Comparison of ENCODE assay signal across 9 cellular contexts in genomic region chr1:74767490-74767889, GRCh38. TPM values are rescaled to one million over a fixed set of nuclear protein-coding genes. Genes with fewer than 3 reads are reported as not detected.
DNase-seq lines count a peak whose midpoint lies in the region; ATAC-seq and TF ChIP-seq lines count a peak whose summit lies in the region.
"Had no signal": no experiment of that assay in that cellular context is flagged by ENCODE, and none has a peak within 500 bp of the region (broad histone marks: within the 10 kb centered on the region; RNA-seq: fewer than 3 reads in every experiment).

No MANE protein-coding gene starts in this region.

- BruUV-seq in mammary epithelial cell (replicated peaks; lab: Mats Ljungman, UMichigan) = no TSS peak

- H3K79me2 ChIP-seq in mammary epithelial cell (ENCODE audit: insufficient read depth, low read length) (no peaks in the 10 kb centered on the region), smooth muscle cell (ENCODE audit: low read depth) (no peaks in the 10 kb centered on the region)

- no peak for ATAC-seq in activated CD4-positive, CD25-positive, alpha-beta regulatory T cell treated with anti-CD3 and anti-CD28 coated beads, Interleukin-2, amount 50 U/mL, for 24 hours

- no peaks in the 10 kb centered on the region for H3K27me3 ChIP-seq in mammary epithelial cell (ENCODE audit: insufficient read depth, low read length)
- no peaks in the 10 kb centered on the region for H3K27me3 ChIP-seq in smooth muscle cell (ENCODE audit: low read depth)

- no peaks in the 10 kb centered on the region for H3F3A ChIP-seq in smooth muscle cell (ENCODE audit: low read depth)

- no peaks in the 10 kb centered on the region for H3K9me3 ChIP-seq in mammary epithelial cell (replicated peaks; ENCODE audit: insufficient read depth, low read length)
- no peaks in the 10 kb centered on the region for H3K9me3 ChIP-seq in smooth muscle cell (replicated peaks; ENCODE audit: low read depth)

- intact Hi-C loops in activated CD4-positive, alpha-beta T cell treated with anti-CD3 and anti-CD28 coated beads, Interleukin-2, amount 10 ng/mL, durations not matched to agents 24 days and 14 days (cut with micrococcal nuclease) = no loop called here
- intact Hi-C loops in mammary epithelial cell (cut with micrococcal nuclease) = no loop called here

- H3K27ac ChIP-seq in mammary epithelial cell (ENCODE audit: insufficient read depth, low read depth, low read length) = no peak overlapping the region
- H3K27ac ChIP-seq in smooth muscle cell (ENCODE audit: low read depth) = no peak overlapping the region

- no peak overlapping the region for H3K9ac ChIP-seq in mammary epithelial cell (ENCODE audit: insufficient read depth, low read length)
- no peak overlapping the region for H3K9ac ChIP-seq in smooth muscle cell (ENCODE audit: low read depth)

- no peak overlapping the region for H3K4me3 ChIP-seq in mammary epithelial cell (replicated peaks in 1 of 3; ENCODE audit: insufficient read depth in 1 of 3, low read depth in 2 of 3, low read length in 3 of 3)
- no peak overlapping the region for H3K4me3 ChIP-seq in smooth muscle cell

- 88% methylated on average over 3 of the region's 3 CpGs for WGBS in mammary epithelial cell (ENCODE audit: low coverage, missing lambda C conversion rate)
- 52% methylated on average over 3 of the region's 3 CpGs for WGBS in smooth muscle cell (ENCODE audit: low lambda C conversion rate)

- H3K27me3 Mint-ChIP-seq in activated CD4-positive, alpha-beta T cell treated with anti-CD3 and anti-CD28 coated beads, Interleukin-2, amount 10 ng/mL, durations not matched to agents 24 days and 14 days = peaks cover 3% of the 10 kb centered on the region

- no peaks in the 10 kb centered on the region for H3K9me3 Mint-ChIP-seq in activated CD4-positive, alpha-beta T cell treated with anti-CD3 and anti-CD28 coated beads, Interleukin-2, amount 10 ng/mL, durations not matched to agents 24 days and 14 days

- H3K4me2 ChIP-seq in mammary epithelial cell (ENCODE audit: insufficient read depth, low read depth, low read length) (no peak overlapping the region), smooth muscle cell (no peak overlapping the region)

- CTCF ChIA-PET in mammary epithelial cell (lab: Charles Lee; ENCODE audit: low non-redundant PET) = interaction anchor here (0.7 kb wide), 2 partner anchors 8 to 47 kb away, joined by 3 to 7 read pairs; no protein-coding TSS in a partner anchor

- peaks cover 16% of the 10 kb centered on the region for H3K36me3 Mint-ChIP-seq in activated CD4-positive, alpha-beta T cell treated with anti-CD3 and anti-CD28 coated beads, Interleukin-2, amount 10 ng/mL, durations not matched to agents 24 days and 14 days (ENCODE audit: low read depth)

- TF ChIP-seq CTCF in mammary epithelial cell (conservative IDR thresholded peaks at IDR 0.05 in 1 of 2, IDR thresholded peaks at IDR 0.05 in 1 of 2; ENCODE audit: extremely low read depth in 1 of 2, insufficient read depth in 1 of 2, low read depth in 1 of 2, low read length in 2 of 2) = peak; percentile 24 to 40
- peak; percentile 15 for TF ChIP-seq CTCF in smooth muscle cell (IDR thresholded peaks at IDR 0.05; ENCODE audit: borderline replicate concordance, insufficient read depth, poor library complexity, severe bottlenecking)

- H3K4me1 Mint-ChIP-seq in activated CD4-positive, alpha-beta T cell treated with anti-CD3 and anti-CD28 coated beads, Interleukin-2, amount 10 ng/mL, durations not matched to agents 24 days and 14 days = peaks cover 4% of the 10 kb centered on the region

- H4K20me1 ChIP-seq in mammary epithelial cell (ENCODE audit: insufficient read depth, low read length) (no peaks in the 10 kb centered on the region), smooth muscle cell (ENCODE audit: low read depth) (no peaks in the 10 kb centered on the region)

- H3K36me3 ChIP-seq in mammary epithelial cell (ENCODE audit: insufficient read depth, low read length) = peaks cover 4% of the 10 kb centered on the region
- H3K36me3 ChIP-seq in smooth muscle cell (ENCODE audit: low read depth) = no peaks in the 10 kb centered on the region

- peak overlapping the region; percentile 58 for H3K27ac Mint-ChIP-seq in activated CD4-positive, alpha-beta T cell treated with anti-CD3 and anti-CD28 coated beads, Interleukin-2, amount 10 ng/mL, durations not matched to agents 24 days and 14 days

- H3K4me1 ChIP-seq in mammary epithelial cell (ENCODE audit: insufficient read depth, low read length) = no peaks in the 10 kb centered on the region
- H3K4me1 ChIP-seq in smooth muscle cell (ENCODE audit: low read depth) = no peaks in the 10 kb centered on the region

- H2AFZ ChIP-seq in mammary epithelial cell (ENCODE audit: low read depth, low read length) = no peak overlapping the region
- no peak overlapping the region for H2AFZ ChIP-seq in smooth muscle cell (ENCODE audit: low read depth)

- DNase-seq in activated CD4-positive, alpha-beta T cell treated with anti-CD3 and anti-CD28 coated beads, Interleukin-2, amount 10 ng/mL, durations not matched to agents 24 days and 14 days = no peak
- DNase-seq in activated CD4-positive, alpha-beta T cell treated with anti-CD3 and anti-CD28 coated beads, Interleukin-2, amount 50 U/mL, for 1 hour = no peak
- peak; percentile 9 for DNase-seq in HT1080 (ENCODE audit: low read depth)
- peak; percentile 1 for DNase-seq in mammary epithelial cell
- DNase-seq in smooth muscle cell (lab: John Stamatoyannopoulos, UW; ENCODE audit: unreplicated experiment) = no peak
- DNase-seq in GM19238 (ENCODE audit: insufficient read length, low spot score) = no peak
- no peak for DNase-seq in islet precursor cell
- DNase-seq: COR-L47 had no signal

- dilution Hi-C loops in mammary epithelial cell (cut with HindIII; ENCODE audit: low sequenced_read_pairs) = no loop called here

- in situ Hi-C loops in mammary epithelial cell (cut with MboI; ENCODE audit: low sequenced_read_pairs in 2 of 2) = no loop called here

- no peak overlapping the region for H3K4me3 Mint-ChIP-seq in activated CD4-positive, alpha-beta T cell treated with anti-CD3 and anti-CD28 coated beads, Interleukin-2, amount 10 ng/mL, durations not matched to agents 24 days and 14 days

RNA-seq across cellular contexts. Expression of gene TYW3, which starts 34.5 kb away (rescaled TPM):
- total RNA-seq in activated CD4-positive, alpha-beta T cell treated with anti-CD3 and anti-CD28 coated beads, Interleukin-2, amount 10 ng/mL, durations not matched to agents 24 days and 14 days = 39.8 and 40.0 TPM in 2 replicates
- total RNA-seq in HT1080 (2014; rRNA removed; shearing (Covaris generic)) = 23.7 and 24.1 TPM in 2 replicates
- 34.5 and 38.5 TPM in 2 replicates for polyA plus RNA-seq in HT1080 (2015; cell fraction: cytosol; rRNA removed)
- 22.8 and 28.6 TPM in 2 replicates for polyA plus RNA-seq in HT1080 (2015; cell fraction: nucleus; rRNA removed)
- total RNA-seq in mammary epithelial cell (10 to 100 TPM; 14.0 to 23.2 TPM), smooth muscle cell (not detected in 2 replicates)
- polyA plus RNA-seq in mammary epithelial cell (13.2 TPM), smooth muscle cell (not detected in 2 replicates)
- polyA minus RNA-seq in mammary epithelial cell = 18.5 TPM

RNA-seq across cellular contexts. Expression of gene CRYZ, which starts 34.6 kb away (rescaled TPM):
- total RNA-seq in activated CD4-positive, alpha-beta T cell treated with anti-CD3 and anti-CD28 coated beads, Interleukin-2, amount 10 ng/mL, durations not matched to agents 24 days and 14 days = 18.6 and 20.0 TPM in 2 replicates
- total RNA-seq in HT1080 (2014; rRNA removed; shearing (Covaris generic)) = 33.8 and 40.1 TPM in 2 replicates
- 44.3 and 47.2 TPM in 2 replicates for polyA plus RNA-seq in HT1080 (2015; cell fraction: cytosol; rRNA removed)
- polyA plus RNA-seq in HT1080 (2015; cell fraction: nucleus; rRNA removed) = 52.8 and 53.7 TPM in 2 replicates
- 10 to 100 TPM; 22.5 to 57.0 TPM for total RNA-seq in mammary epithelial cell
- 21.1 TPM for polyA plus RNA-seq in mammary epithelial cell
- polyA minus RNA-seq in mammary epithelial cell = 19.8 TPM
- 0.04 TPM in 1 of 2 replicates, not detected in the other for total RNA-seq in smooth muscle cell
- polyA plus RNA-seq in smooth muscle cell = not detected in 2 replicates

Comparison
In these comparisons a context has a peak if more than half of its experiments do, and no peak if none do; other contexts are left out.
1. DNase-seq: peak in HT1080 (single experiment) and mammary epithelial cell (single experiment); none in activated CD4-positive, alpha-beta T cell treated with anti-CD3 and anti-CD28 coated beads, Interleukin-2, amount 10 ng/mL, durations not matched to agents 24 days and 14 days (single experiment), activated CD4-positive, alpha-beta T cell treated with anti-CD3 and anti-CD28 coated beads, Interleukin-2, amount 50 U/mL, for 1 hour (single experiment), smooth muscle cell (single experiment), GM19238 (single experiment) and islet precursor cell (single experiment).
2. RNA of gene TYW3, which starts 34.5 kb away (total RNA-seq): 39.8 to 40.0 TPM in activated CD4-positive, alpha-beta T cell treated with anti-CD3 and anti-CD28 coated beads, Interleukin-2, amount 10 ng/mL, durations not matched to agents 24 days and 14 days, 23.7 to 24.1 TPM in HT1080 and 14.0 to 23.2 TPM in mammary epithelial cell; not detected in smooth muscle cell; every median in the first group is over 10 times any median in the second.
3. RNA of gene CRYZ, which starts 34.6 kb away (total RNA-seq): 22.5 to 57.0 TPM in mammary epithelial cell, 33.8 to 40.1 TPM in HT1080 and 18.6 to 20.0 TPM in activated CD4-positive, alpha-beta T cell treated with anti-CD3 and anti-CD28 coated beads, Interleukin-2, amount 10 ng/mL, durations not matched to agents 24 days and 14 days; 0.04 TPM in smooth muscle cell; every median in the first group is over 10 times any median in the second.